In the genomic region with DNA sequence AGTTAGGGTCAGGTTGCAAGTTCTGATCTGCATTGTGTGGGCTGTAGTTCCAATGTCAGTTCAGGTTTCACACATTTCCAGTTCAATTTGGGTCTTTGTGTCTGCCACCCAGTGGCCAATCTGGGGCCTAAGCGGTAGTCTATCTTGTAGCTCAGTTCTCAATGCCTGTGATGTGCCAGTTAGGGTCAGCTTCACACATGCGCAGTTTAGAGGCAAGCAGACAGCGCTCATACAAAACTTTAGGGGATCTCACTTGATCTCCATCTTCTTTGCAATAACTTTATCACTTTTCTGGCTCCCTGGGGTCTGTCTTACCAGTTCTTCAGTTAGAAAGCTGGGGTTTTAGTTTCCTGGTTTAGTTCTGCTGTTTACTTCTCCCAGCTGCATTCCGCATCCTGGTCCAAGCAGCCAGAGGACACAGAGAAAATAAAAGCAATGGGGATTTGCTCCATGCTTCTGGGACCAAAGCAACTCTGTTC, we compare ENCODE assay signal across 8 cellular contexts. TPM values are rescaled to one million over a fixed set of nuclear protein-coding genes. Genes with fewer than 3 reads are reported as not detected.
A peak's percentile ranks its signal among the peaks of the same experiment; 100 is the strongest.
DNase-seq lines count a peak whose midpoint lies in the region; ATAC-seq, FAIRE-seq and TF ChIP-seq lines count a peak whose summit lies in the region.

No MANE protein-coding gene starts in this region.

- CTCF ChIA-PET in T-cell (lab: Charles Lee), result interaction anchor here (0.5 to 2.2 kb wide), 17 partner anchors 10 to 488 kb away, joined by 3 to 20 read pairs (median 4); partner anchors contain the start of genes ZNF24 (in 1 of the 2) and ZSCAN30 (in 1 of the 2)

- DNase-seq in GM12891 (ENCODE audit: insufficient read length, low spot score) (peak; percentile 38), NCI-H1092 treated with DMSO at 0.1 percent for 48 hours (lab: John Stamatoyannopoulos, UW) (peak; percentile 92), T-cell (peak; percentile 24 to 68 (median 54)), astrocyte of the cerebellum (ENCODE audit: low read depth) (peak; percentile 76), hepatic stellate cell (ENCODE audit: low spot score) (peak; percentile 72), retinal pigment epithelial cell (ENCODE audit: low read depth) (peak; percentile 47)

- TF ChIP-seq CTCF in astrocyte of the cerebellum (IDR thresholded peaks at IDR 0.05; ENCODE audit: low read depth, low read length, missing control alignments) (peak; percentile 85), retinal pigment epithelial cell (conservative IDR thresholded peaks at IDR 0.05; ENCODE audit: low read depth, low read length) (peak; percentile 87)

- peaks cover 6% of the 10 kb centered on the region for H3K36me3 Mint-ChIP-seq in T-cell

- ATAC-seq in HG02610 (IDR thresholded peaks at IDR 0.05; ENCODE audit: unreplicated experiment) (peak; percentile 75), T-cell (replicated peaks in 1 of 4) (peak; percentile 81 to 98 (median 94)), HG02970 (IDR thresholded peaks at IDR 0.05; ENCODE audit: low FRiP score, unreplicated experiment) (no peak)

- H3K4me1 Mint-ChIP-seq in T-cell, result peaks cover 0 to 3% (median 0%) of the 10 kb centered on the region in 3 donors

- no peak for TF ChIP-seq POLR2A in GM12891 (IDR thresholded peaks at IDR 0.05; ENCODE audit: low read depth, low read length)

- H3K9me3 Mint-ChIP-seq in T-cell, result peaks cover 0 to 11% (median 8%) of the 10 kb centered on the region in 3 donors

- no peaks in the 10 kb centered on the region for H3K27me3 Mint-ChIP-seq in T-cell

- in situ Hi-C loops in astrocyte of the cerebellum (cut with HindIII; ENCODE audit: low sequenced_read_pairs), result no loop called here

- FAIRE-seq in GM12891 (lab: Jason Lieb, UNC), result peak; percentile 82

- no peak overlapping the region for H3K27ac Mint-ChIP-seq in T-cell

- H3K4me3 Mint-ChIP-seq in T-cell, result no peak overlapping the region

- POLR2A ChIA-PET in T-cell (lab: Charles Lee), result interaction anchor here in 1 of 2 donors (0.9 kb wide), 1 partner anchor 11 kb away, joined by 6 read pairs; the partner anchor contains the start of gene ZNF24

- H3K4me3 ChIP-seq in astrocyte of the cerebellum (ENCODE audit: low read depth, low read length) (no peak overlapping the region), retinal pigment epithelial cell (ENCODE audit: low read length) (peak overlapping the region; percentile 10)

TF ChIP-seq in GM12891, 5 proteins besides CTCF, POLR2A, EP300 and RAD21:
- TF ChIP-seq POLR2AphosphoS5 (IDR thresholded peaks at IDR 0.05; ENCODE audit: low read depth, low read length), result no peak
- no peak for TF ChIP-seq SPI1 (IDR thresholded peaks at IDR 0.05; ENCODE audit: low read depth, low read length)
- TF ChIP-seq TAF1 (IDR thresholded peaks at IDR 0.05; ENCODE audit: low read depth, low read length), result no peak
- no peak for TF ChIP-seq PAX5 (IDR thresholded peaks at IDR 0.05; ENCODE audit: insufficient read depth, low read length, severe bottlenecking)

RNA-seq across cellular contexts. Expression of gene ZNF24, which starts 11.0 kb away (rescaled TPM):
- polyA plus RNA-seq in GM12891 (2012; ENCODE audit: low read depth, missing spikeins), result 14.6 TPM
- 10 to 100 TPM; 63.1 to 75.7 (median 72.2) TPM for total RNA-seq in T-cell

RNA-seq across cellular contexts. Expression of gene ZNF396, which starts 22.0 kb away (rescaled TPM):
- polyA plus RNA-seq in GM12891 (2012; ENCODE audit: low read depth, missing spikeins), result 0.60 TPM
- 1 to 10 TPM in 2 of 5 donors, under 1 TPM in 2, not detected in 1; 0.73 to 2.4 (median 1.4) TPM for total RNA-seq in T-cell

Comparison
In these comparisons a context has a peak if more than half of its experiments do, and no peak if none do; other contexts are left out.
1. DNase-seq: peak in every context shown above with its lines; median percentile 92 in NCI-H1092 treated with DMSO at 0.1 percent for 48 hours; 76 in astrocyte of the cerebellum; 72 in hepatic stellate cell; 54 in T-cell; 47 in retinal pigment epithelial cell; 38 in GM12891.